In the genomic region with DNA sequence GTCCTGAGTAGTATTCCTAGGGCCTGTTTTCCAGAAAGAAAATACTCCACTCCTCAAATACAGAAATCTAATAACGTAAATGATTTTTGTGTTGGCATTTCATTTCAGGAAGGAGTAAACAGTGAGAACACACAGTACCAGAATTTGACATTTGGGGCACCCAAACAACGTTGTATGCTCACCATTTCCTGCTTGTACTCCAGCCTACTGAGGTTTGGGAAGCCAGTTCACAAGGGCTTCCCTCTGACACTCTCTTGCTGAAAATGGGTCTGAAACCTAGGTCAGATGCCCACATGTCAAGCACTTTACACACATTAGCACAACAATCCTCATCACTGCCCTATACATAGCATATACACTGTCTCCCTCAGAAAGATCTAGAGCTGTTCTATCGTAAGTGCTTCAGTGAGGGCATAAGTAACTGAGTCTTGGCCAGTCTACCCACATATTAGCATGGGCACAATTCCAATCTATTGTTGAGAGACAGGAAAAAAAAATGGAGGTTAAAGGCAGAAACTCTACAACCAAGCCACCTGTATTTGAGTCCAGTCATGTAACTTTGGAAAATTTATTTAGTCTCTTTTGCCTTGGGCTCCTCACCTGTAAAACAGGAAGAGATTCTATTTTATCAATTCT, we compare ENCODE assay signal across 28 cellular contexts. TPM values are rescaled to one million over a fixed set of nuclear protein-coding genes. Genes with fewer than 3 reads are reported as not detected.
DNase-seq lines count a peak whose midpoint lies in the region; ATAC-seq and TF ChIP-seq lines count a peak whose summit lies in the region.
"Had no signal": no experiment of that assay in that cellular context is flagged by ENCODE, and none has a peak within 500 bp of the region (broad histone marks: within the 10 kb centered on the region; RNA-seq: fewer than 3 reads in every experiment).

No MANE protein-coding gene starts in this region.

- peaks cover 12% of the 10 kb centered on the region for H3K36me3 Mint-ChIP-seq in CD4-positive, CD25-positive, alpha-beta regulatory T cell
- H3K36me3 Mint-ChIP-seq in CD8-positive, alpha-beta T cell = peaks cover 20% of the 10 kb centered on the region
- peaks cover 47% of the 10 kb centered on the region for H3K36me3 Mint-ChIP-seq in activated naive CD8-positive, alpha-beta T cell treated with anti-CD3 and anti-CD28 coated beads for 36 hours
- H3K36me3 Mint-ChIP-seq in naive thymus-derived CD4-positive, alpha-beta T cell = peaks cover 0 to 22% (median 4%) of the 10 kb centered on the region in 5 donors
- H3K36me3 Mint-ChIP-seq: type B pancreatic cell, WTC11 had no signal

- no peak for ATAC-seq in CD4-positive, CD25-positive, alpha-beta regulatory T cell (ENCODE audit: low read depth in 2 of 2)
- peak; percentile 68 for ATAC-seq in CD8-positive, alpha-beta T cell
- ATAC-seq in naive thymus-derived CD4-positive, alpha-beta T cell = peak; percentile 48
- no peak for ATAC-seq in HG03378 (IDR thresholded peaks at IDR 0.05; ENCODE audit: unreplicated experiment)
- ATAC-seq: gastroesophageal sphincter, HCT116, HepG2, left lung, WTC11 had no signal

- H3K9ac ChIP-seq in colonic mucosa (ENCODE audit: low read depth in 2 of 2, low read length in 2 of 2) = no peak overlapping the region
- H3K9ac ChIP-seq: parathyroid adenoma had no signal

- no peak overlapping the region for H3K27ac ChIP-seq in CD4-positive, CD25-positive, alpha-beta regulatory T cell (ENCODE audit: insufficient read depth, low read length, poor library complexity, severe bottlenecking)
- no peak overlapping the region for H3K27ac ChIP-seq in CD8-positive, alpha-beta T cell (ENCODE audit: low read depth, low read length)
- no peak overlapping the region for H3K27ac ChIP-seq in naive thymus-derived CD4-positive, alpha-beta T cell (ENCODE audit: low read depth, low read length)
- H3K27ac ChIP-seq in Peyer's patch (peak overlapping the region in 1 of 4 donors; percentile 6), colonic mucosa (no peak overlapping the region)
- H3K27ac ChIP-seq: coronary artery, gastroesophageal sphincter, HL-60, parathyroid adenoma, right lobe of liver, RWPE1 had no signal

- peaks cover 18 to 40% (median 39%) of the 10 kb centered on the region in 4 donors for H3K4me1 Mint-ChIP-seq in CD4-positive, CD25-positive, alpha-beta regulatory T cell
- H3K4me1 Mint-ChIP-seq in CD8-positive, alpha-beta T cell (ENCODE audit: low read depth) = peaks cover 57% of the 10 kb centered on the region
- peaks cover 65% of the 10 kb centered on the region for H3K4me1 Mint-ChIP-seq in activated naive CD8-positive, alpha-beta T cell treated with anti-CD3 and anti-CD28 coated beads for 36 hours
- H3K4me1 Mint-ChIP-seq in naive thymus-derived CD4-positive, alpha-beta T cell = peaks cover 6 to 66% (median 23%) of the 10 kb centered on the region in 7 donors

- H3K36me3 ChIP-seq in CD4-positive, CD25-positive, alpha-beta regulatory T cell (ENCODE audit: control insufficient read depth, insufficient read depth, low read length) = no peaks in the 10 kb centered on the region
- no peaks in the 10 kb centered on the region for H3K36me3 ChIP-seq in CD8-positive, alpha-beta T cell (ENCODE audit: insufficient read depth, low read length)
- H3K36me3 ChIP-seq in naive thymus-derived CD4-positive, alpha-beta T cell (ENCODE audit: control insufficient read depth in 2 of 3, insufficient read depth in 3 of 3, low read length in 3 of 3) = no peaks in the 10 kb centered on the region
- H3K36me3 ChIP-seq in Peyer's patch (no peaks in the 10 kb centered on the region), colonic mucosa (no peaks in the 10 kb centered on the region)
- H3K36me3 ChIP-seq: gastroesophageal sphincter, left lung, right lobe of liver had no signal

- H3K27ac Mint-ChIP-seq in CD4-positive, CD25-positive, alpha-beta regulatory T cell = peak overlapping the region; percentile 2 to 75 (median 12)
- peak overlapping the region; percentile 23 for H3K27ac Mint-ChIP-seq in CD8-positive, alpha-beta T cell
- H3K27ac Mint-ChIP-seq in activated naive CD8-positive, alpha-beta T cell treated with anti-CD3 and anti-CD28 coated beads for 36 hours = peak overlapping the region; percentile 44
- peak overlapping the region in 1 of 9 donors; percentile 5 for H3K27ac Mint-ChIP-seq in naive thymus-derived CD4-positive, alpha-beta T cell
- H3K27ac Mint-ChIP-seq: type B pancreatic cell, WTC11 had no signal

- TF ChIP-seq CTCF in CD8-positive, alpha-beta T cell (IDR thresholded peaks at IDR 0.05) = no peak
- TF ChIP-seq CTCF in Peyer's patch (IDR thresholded peaks at IDR 0.05) (no peak), colonic mucosa (IDR thresholded peaks at IDR 0.05) (no peak)

- peaks cover 17% of the 10 kb centered on the region for H3K4me1 ChIP-seq in CD4-positive, CD25-positive, alpha-beta regulatory T cell (ENCODE audit: control insufficient read depth, insufficient read depth, low read length, poor library complexity, severe bottlenecking)
- peaks cover 18% of the 10 kb centered on the region for H3K4me1 ChIP-seq in CD8-positive, alpha-beta T cell (ENCODE audit: insufficient read depth, low read length)
- H3K4me1 ChIP-seq in naive thymus-derived CD4-positive, alpha-beta T cell (ENCODE audit: control insufficient read depth in 2 of 2, insufficient read depth in 2 of 2, low read length in 2 of 2) = peaks cover 7 to 26% of the 10 kb centered on the region in 2 donors
- H3K4me1 ChIP-seq in Peyer's patch (no peaks in the 10 kb centered on the region), colonic mucosa (peaks cover 6% of the 10 kb centered on the region)
- H3K4me1 ChIP-seq: gastroesophageal sphincter, parathyroid adenoma, right lobe of liver had no signal

- no peaks in the 10 kb centered on the region for H3K9me3 ChIP-seq in CD4-positive, CD25-positive, alpha-beta regulatory T cell (ENCODE audit: control insufficient read depth in 2 of 2, low read length in 2 of 2)
- H3K9me3 ChIP-seq in CD8-positive, alpha-beta T cell (ENCODE audit: low read length) = no peaks in the 10 kb centered on the region
- no peaks in the 10 kb centered on the region for H3K9me3 ChIP-seq in naive thymus-derived CD4-positive, alpha-beta T cell (ENCODE audit: control insufficient read depth in 2 of 3, low read length in 3 of 3)
- H3K9me3 ChIP-seq in Peyer's patch = no peaks in the 10 kb centered on the region
- H3K9me3 ChIP-seq in colonic mucosa = no peaks in the 10 kb centered on the region
- H3K9me3 ChIP-seq: gastroesophageal sphincter, left lung, right lobe of liver had no signal

- POLR2A ChIA-PET in CD8-positive, alpha-beta T cell (lab: Charles Lee) = interaction anchor here (1.8 kb wide), 1 partner anchor 27 kb away, joined by 7 read pairs; no protein-coding TSS in a partner anchor
- POLR2A ChIA-PET in naive thymus-derived CD4-positive, alpha-beta T cell (lab: Charles Lee) = interaction anchor here (0.5 to 0.9 kb wide), 2 partner anchors 27 to 255 kb away, joined by 4 to 5 read pairs; no protein-coding TSS in a partner anchor

- CTCF ChIA-PET in CD8-positive, alpha-beta T cell (lab: Charles Lee) = interaction anchor here (0.9 to 1.1 kb wide), 3 partner anchors 11 to 51 kb away, joined by 3 to 5 read pairs (median 3); no protein-coding TSS in a partner anchor
- CTCF ChIA-PET in naive thymus-derived CD4-positive, alpha-beta T cell (lab: Charles Lee) = no interaction called here

- no peaks in the 10 kb centered on the region for H3K27me3 Mint-ChIP-seq in CD4-positive, CD25-positive, alpha-beta regulatory T cell
- no peaks in the 10 kb centered on the region for H3K27me3 Mint-ChIP-seq in CD8-positive, alpha-beta T cell (ENCODE audit: low read depth)
- H3K27me3 Mint-ChIP-seq in activated naive CD8-positive, alpha-beta T cell treated with anti-CD3 and anti-CD28 coated beads for 36 hours = no peaks in the 10 kb centered on the region
- H3K27me3 Mint-ChIP-seq in naive thymus-derived CD4-positive, alpha-beta T cell = no peaks in the 10 kb centered on the region
- H3K27me3 Mint-ChIP-seq: type B pancreatic cell had no signal

- no peak for TF ChIP-seq POLR2A in Peyer's patch (IDR thresholded peaks at IDR 0.05)

- intact Hi-C loops in CD8-positive, alpha-beta T cell (cut with DNase I, micrococcal nuclease) = loop anchor here in 1 of 2 experiments (1.0 to 2.0 kb wide), 2 partner anchors 17 to 50 kb away; no protein-coding TSS in a partner anchor
- intact Hi-C loops in naive thymus-derived CD4-positive, alpha-beta T cell (cut with micrococcal nuclease) = loop anchor here (1.0 to 5.0 kb wide), 3 partner anchors 11 to 50 kb away; no protein-coding TSS in a partner anchor
- intact Hi-C loops in colonic mucosa (cut with DNase I) = no loop called here

- H3K27me3 ChIP-seq in CD4-positive, CD25-positive, alpha-beta regulatory T cell (ENCODE audit: control insufficient read depth, insufficient read depth, low read length) = no peaks in the 10 kb centered on the region
- no peaks in the 10 kb centered on the region for H3K27me3 ChIP-seq in CD8-positive, alpha-beta T cell (ENCODE audit: insufficient read depth, low read length)
- H3K27me3 ChIP-seq in naive thymus-derived CD4-positive, alpha-beta T cell (ENCODE audit: control insufficient read depth in 2 of 2, insufficient read depth in 2 of 2, low read length in 2 of 2) = no peaks in the 10 kb centered on the region
- no peaks in the 10 kb centered on the region for H3K27me3 ChIP-seq in Peyer's patch
- no peaks in the 10 kb centered on the region for H3K27me3 ChIP-seq in colonic mucosa
- H3K27me3 ChIP-seq: gastroesophageal sphincter, left lung, right lobe of liver had no signal

- no peak for DNase-seq in CD4-positive, CD25-positive, alpha-beta regulatory T cell
- no peak for DNase-seq in CD8-positive, alpha-beta T cell
- DNase-seq in activated naive CD8-positive, alpha-beta T cell treated with anti-CD3 and anti-CD28 coated beads for 36 hours = no peak
- DNase-seq in naive thymus-derived CD4-positive, alpha-beta T cell = no peak
- DNase-seq in Peyer's patch = no peak
- DNase-seq in AG20443 (ENCODE audit: low spot score) = no peak
- DNase-seq in colonic mucosa = no peak
- DNase-seq: amygdala; DMS53; hippocampal formation; left lung; NCI-H187 treated with DMSO at 0.1 percent for 48 hours; NCI-H2227 treated with DMSO at 0.1 percent for 48 hours; NCI-H748 treated with DMSO at 0.1 percent for 48 hours; right lobe of liver; stimulated activated CD4-positive, alpha-beta T cell treated with anti-CD3 and anti-CD28 coated beads, Interleukin-12 subunit alpha, Interleukin-12 subunit beta, amount 100 ng/mL, for 4 hours; stimulated activated CD4-positive, alpha-beta T cell treated with anti-CD3 and anti-CD28 coated beads, Interleukin-4, amount 100 ng/mL, for 4 hours; T-helper 9 cell had no signal

- peak overlapping the region in 1 of 4 donors; percentile 14 for H3K4me3 Mint-ChIP-seq in CD4-positive, CD25-positive, alpha-beta regulatory T cell
- H3K4me3 Mint-ChIP-seq in CD8-positive, alpha-beta T cell = no peak overlapping the region
- no peak overlapping the region for H3K4me3 Mint-ChIP-seq in activated naive CD8-positive, alpha-beta T cell treated with anti-CD3 and anti-CD28 coated beads for 36 hours
- peak overlapping the region in 2 of 10 donors; percentile 37 to 49 for H3K4me3 Mint-ChIP-seq in naive thymus-derived CD4-positive, alpha-beta T cell
- H3K4me3 Mint-ChIP-seq: type B pancreatic cell, WTC11 had no signal

- peak overlapping the region; percentile 17 for H3K4me3 ChIP-seq in CD4-positive, CD25-positive, alpha-beta regulatory T cell (ENCODE audit: low read depth, low read length)
- no peak overlapping the region for H3K4me3 ChIP-seq in CD8-positive, alpha-beta T cell (ENCODE audit: low read depth, low read length)
- no peak overlapping the region for H3K4me3 ChIP-seq in naive thymus-derived CD4-positive, alpha-beta T cell (ENCODE audit: low read length)
- H3K4me3 ChIP-seq in Peyer's patch (no peak overlapping the region), colonic mucosa (no peak overlapping the region)
- H3K4me3 ChIP-seq: coronary artery, gastroesophageal sphincter, left lung, right lobe of liver had no signal

- H3K9me3 Mint-ChIP-seq in CD4-positive, CD25-positive, alpha-beta regulatory T cell = no peaks in the 10 kb centered on the region
- no peaks in the 10 kb centered on the region for H3K9me3 Mint-ChIP-seq in CD8-positive, alpha-beta T cell
- no peaks in the 10 kb centered on the region for H3K9me3 Mint-ChIP-seq in activated naive CD8-positive, alpha-beta T cell treated with anti-CD3 and anti-CD28 coated beads for 36 hours
- peaks cover 0 to 2% (median 0%) of the 10 kb centered on the region in 11 donors for H3K9me3 Mint-ChIP-seq in naive thymus-derived CD4-positive, alpha-beta T cell
- H3K9me3 Mint-ChIP-seq: type B pancreatic cell, WTC11 had no signal

RNA-seq across cellular contexts. Expression of a gene that starts 43.5 kb away (rescaled TPM):
- 121 TPM for total RNA-seq in CD4-positive, CD25-positive, alpha-beta regulatory T cell
- 100 to 1,000 TPM in 3 of 4 donors, 10 to 100 TPM in 1; 85.4 to 118 (median 104) TPM for polyA plus RNA-seq in CD4-positive, CD25-positive, alpha-beta regulatory T cell
- total RNA-seq in CD8-positive, alpha-beta T cell = 100 to 1,000 TPM; 181 to 186 TPM
- 100 to 1,000 TPM; 179 to 181 TPM for total RNA-seq in activated naive CD8-positive, alpha-beta T cell treated with anti-CD3 and anti-CD28 coated beads for 36 hours
- 100 to 1,000 TPM in 4 of 5 experiments, 10 to 100 TPM in 1; 75.9 to 128 (median 110) TPM for total RNA-seq in naive thymus-derived CD4-positive, alpha-beta T cell
- 100 to 1,000 TPM in 1 of 2 donors, 10 to 100 TPM in 1; 65.0 to 119 TPM for polyA plus RNA-seq in naive thymus-derived CD4-positive, alpha-beta T cell
- 10 to 100 TPM; 22.6 to 61.9 (median 28.2) TPM for total RNA-seq in Peyer's patch
- total RNA-seq in colonic mucosa = 10 to 100 TPM; 42.3 to 52.4 TPM

RNA-seq across cellular contexts. Expression of a gene that starts 49.4 kb away (rescaled TPM):
- total RNA-seq in CD4-positive, CD25-positive, alpha-beta regulatory T cell = 34.0 TPM
- 10 to 100 TPM; 39.1 to 69.2 (median 46.1) TPM for polyA plus RNA-seq in CD4-positive, CD25-positive, alpha-beta regulatory T cell
- 10 to 100 TPM; 14.9 to 16.9 TPM for total RNA-seq in CD8-positive, alpha-beta T cell
- total RNA-seq in activated naive CD8-positive, alpha-beta T cell treated with anti-CD3 and anti-CD28 coated beads for 36 hours = 10 to 100 TPM; 82.2 to 91.0 TPM
- total RNA-seq in naive thymus-derived CD4-positive, alpha-beta T cell = 10 to 100 TPM; 17.1 to 69.9 (median 20.7) TPM
- 10 to 100 TPM; 17.6 to 25.4 TPM for polyA plus RNA-seq in naive thymus-derived CD4-positive, alpha-beta T cell
- total RNA-seq in Peyer's patch (10 to 100 TPM in 3 of 4 donors, 1 to 10 TPM in 1; 8.3 to 30.8 (median 18.2) TPM), colonic mucosa (10 to 100 TPM; 46.0 to 69.6 TPM)

Comparison
In these comparisons a context has a peak if more than half of its experiments do, and no peak if none do; other contexts are left out.
1. ATAC-seq: peak in CD8-positive, alpha-beta T cell (single experiment) and naive thymus-derived CD4-positive, alpha-beta T cell (single experiment); none in CD4-positive, CD25-positive, alpha-beta regulatory T cell (0 of 2) and HG03378 (single experiment).